Comparison of ENCODE assay signal across 17 cellular contexts in the genomic region with DNA sequence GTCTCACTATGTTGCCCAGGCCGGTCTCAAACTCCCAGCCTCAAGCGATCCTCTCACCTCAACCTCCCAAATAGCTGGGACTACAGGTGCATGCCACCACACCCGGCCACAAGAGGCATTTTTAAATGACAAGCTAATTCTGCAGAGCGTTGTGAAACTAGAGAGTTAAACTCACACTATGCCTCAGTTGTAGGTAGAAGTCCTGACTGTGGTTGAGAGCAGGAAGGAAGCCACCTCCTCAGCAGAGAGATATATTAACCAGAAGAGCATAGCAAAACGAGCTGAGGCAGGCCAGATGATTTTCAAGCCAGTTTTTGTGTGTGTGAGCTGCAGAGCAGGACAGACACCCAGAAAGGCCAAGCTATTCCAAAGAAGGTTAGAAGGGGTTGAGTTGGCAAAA.
DNase-seq lines count a peak whose midpoint lies in the region; ATAC-seq lines count a peak whose summit lies in the region.
"Had no signal": no experiment of that assay in that cellular context is flagged by ENCODE, and none has a peak within 500 bp of the region (broad histone marks: within the 10 kb centered on the region; RNA-seq: fewer than 3 reads in every experiment).

No MANE protein-coding gene starts in this region.

- no peak overlapping the region for H3K4me3 Mint-ChIP-seq in stimulated activated naive CD8-positive, alpha-beta T cell treated with anti-CD3 and anti-CD28 coated beads, Interleukin-15, amount 100 ng/mL, for 72 hours
- H3K4me3 Mint-ChIP-seq: activated CD4-positive, alpha-beta T cell treated with anti-CD3 and anti-CD28 coated beads, Interleukin-2, amount 10 ng/mL, durations not matched to agents 24 days and 14 days; activated T-cell treated with anti-CD3 and anti-CD28 coated beads, Interleukin-2, amount 50 U/mL, for 72 hours; stimulated activated memory B cell treated with anti-CD40 and anti-IgM and Interleukin-4, amounts not matched to agents 10 μg/mL and 1 μg/mL and 100 μg/mL, for 72 hours had no signal

- peak; percentile 23 for ATAC-seq in stimulated activated naive CD8-positive, alpha-beta T cell treated with anti-CD3 and anti-CD28 coated beads, Interleukin-15, Interleukin-2, amounts not matched to agents 100 U/mL and 50 U/mL, for 24 hours
- no peak for ATAC-seq in stimulated activated naive CD8-positive, alpha-beta T cell treated with anti-CD3 and anti-CD28 coated beads, Interleukin-15, amount 100 ng/mL, for 72 hours
- ATAC-seq in GM21717 (IDR thresholded peaks at IDR 0.05; ENCODE audit: unreplicated experiment), result peak; percentile 65
- ATAC-seq in HG03354 (IDR thresholded peaks at IDR 0.05; ENCODE audit: poor library complexity, severe bottlenecking, unreplicated experiment), result peak; percentile 75
- no peak for ATAC-seq in HG03280 (IDR thresholded peaks at IDR 0.05; ENCODE audit: unreplicated experiment)
- ATAC-seq: A549; stimulated activated memory B cell treated with anti-CD40 and anti-IgM and Interleukin-4, amounts not matched to agents 10 μg/mL and 1 μg/mL and 100 μg/mL, for 72 hours had no signal

- H3K27ac Mint-ChIP-seq in stimulated activated naive CD8-positive, alpha-beta T cell treated with anti-CD3 and anti-CD28 coated beads, Interleukin-15, amount 100 ng/mL, for 72 hours, result no peak overlapping the region
- H3K27ac Mint-ChIP-seq: activated CD4-positive, alpha-beta T cell treated with anti-CD3 and anti-CD28 coated beads, Interleukin-2, amount 10 ng/mL, durations not matched to agents 24 days and 14 days; activated T-cell treated with anti-CD3 and anti-CD28 coated beads, Interleukin-2, amount 50 U/mL, for 72 hours; stimulated activated memory B cell treated with anti-CD40 and anti-IgM and Interleukin-4, amounts not matched to agents 10 μg/mL and 1 μg/mL and 100 μg/mL, for 72 hours had no signal

- DNase-seq in stimulated activated naive CD8-positive, alpha-beta T cell treated with anti-CD3 and anti-CD28 coated beads, Interleukin-15, Interleukin-2, amounts not matched to agents 100 U/mL and 50 U/mL, for 24 hours, result no peak
- no peak for DNase-seq in stimulated activated naive CD8-positive, alpha-beta T cell treated with anti-CD3 and anti-CD28 coated beads, Interleukin-15, amount 100 ng/mL, for 72 hours
- DNase-seq in GM19238 (ENCODE audit: insufficient read length, low spot score) (no peak), activated gamma-delta T cell (lab: John Stamatoyannopoulos, UW) (no peak), NCI-H1930 (lab: John Stamatoyannopoulos, UW) (no peak)
- DNase-seq: activated T-cell treated with anti-CD3 and anti-CD28 coated beads, Interleukin-2, amount 50 U/mL, for 72 hours; colonic mucosa; NCI-H1105; NCI-H345; occipital lobe; sigmoid colon had no signal

- peaks cover 4% of the 10 kb centered on the region for H3K27me3 Mint-ChIP-seq in stimulated activated naive CD8-positive, alpha-beta T cell treated with anti-CD3 and anti-CD28 coated beads, Interleukin-15, amount 100 ng/mL, for 72 hours

- H3K9me3 Mint-ChIP-seq in stimulated activated naive CD8-positive, alpha-beta T cell treated with anti-CD3 and anti-CD28 coated beads, Interleukin-15, amount 100 ng/mL, for 72 hours, result no peaks in the 10 kb centered on the region
- H3K9me3 Mint-ChIP-seq: activated T-cell treated with anti-CD3 and anti-CD28 coated beads, Interleukin-2, amount 50 U/mL, for 72 hours had no signal

- H3K4me1 Mint-ChIP-seq in stimulated activated naive CD8-positive, alpha-beta T cell treated with anti-CD3 and anti-CD28 coated beads, Interleukin-15, amount 100 ng/mL, for 72 hours, result no peaks in the 10 kb centered on the region
- H3K4me1 Mint-ChIP-seq: stimulated activated memory B cell treated with anti-CD40 and anti-IgM and Interleukin-4, amounts not matched to agents 10 μg/mL and 1 μg/mL and 100 μg/mL, for 72 hours had no signal

Comparison
In these comparisons a context has a peak if more than half of its experiments do, and no peak if none do; other contexts are left out.
1. ATAC-seq: peak in stimulated activated naive CD8-positive, alpha-beta T cell treated with anti-CD3 and anti-CD28 coated beads, Interleukin-15, Interleukin-2, amounts not matched to agents 100 U/mL and 50 U/mL, for 24 hours (single experiment), GM21717 (single experiment) and HG03354 (single experiment); none in stimulated activated naive CD8-positive, alpha-beta T cell treated with anti-CD3 and anti-CD28 coated beads, Interleukin-15, amount 100 ng/mL, for 72 hours (single experiment) and HG03280 (single experiment).